21 cellular contexts compared by ENCODE assay signal in genomic region chr11:9693801-9694553, GRCh38. TPM values are rescaled to one million over a fixed set of nuclear protein-coding genes. Genes with fewer than 3 reads are reported as not detected.
DNase-seq lines count a peak whose midpoint lies in the region; FAIRE-seq and TF ChIP-seq lines count a peak whose summit lies in the region.
"Had no signal": no experiment of that assay in that cellular context is flagged by ENCODE, and none has a peak within 500 bp of the region (broad histone marks: within the 10 kb centered on the region; RNA-seq: fewer than 3 reads in every experiment).

No MANE protein-coding gene starts in this region.

- H3K27ac ChIP-seq in OCI-LY3 (ENCODE audit: low read length), result peak overlapping the region; percentile 3; the same call in 1 of the 2 replicates
- peak overlapping the region; percentile 39 for H3K27ac ChIP-seq in subcutaneous abdominal adipose tissue (ENCODE audit: low read depth, low read length)
- H3K27ac ChIP-seq in tibial artery, result no peak overlapping the region
- H3K27ac ChIP-seq: psoas muscle had no signal

- H3K4me1 ChIP-seq in OCI-LY3 (ENCODE audit: low read length) (peaks cover 76% of the 10 kb centered on the region), subcutaneous abdominal adipose tissue (ENCODE audit: control insufficient read depth in 5 of 5, insufficient read depth in 5 of 5, low read length in 5 of 5) (peaks cover 0 to 32% (median 13%) of the 10 kb centered on the region in 5 donors), tibial artery (peaks cover 0 to 47% (median 28%) of the 10 kb centered on the region in 4 donors)

- TF ChIP-seq CTCF in OCI-LY3 (IDR thresholded peaks at IDR 0.05; ENCODE audit: low read depth, low read length) (no peak), epithelial cell of esophagus (IDR thresholded peaks at IDR 0.05; ENCODE audit: insufficient read depth, low read depth, low read length, missing control alignments) (no peak), tibial artery (IDR thresholded peaks at IDR 0.05) (no peak)

- H3K9me3 ChIP-seq in OCI-LY3 (ENCODE audit: insufficient read depth, low read length) (no peaks in the 10 kb centered on the region), subcutaneous abdominal adipose tissue (ENCODE audit: control insufficient read depth in 5 of 5, low read length in 5 of 5) (no peaks in the 10 kb centered on the region), tibial artery (no peaks in the 10 kb centered on the region)
- H3K9me3 ChIP-seq: esophagus muscularis mucosa, MG63, Peyer's patch, psoas muscle had no signal

- H3K27me3 ChIP-seq in OCI-LY3 (ENCODE audit: low read depth, low read length) (no peaks in the 10 kb centered on the region), subcutaneous abdominal adipose tissue (ENCODE audit: control insufficient read depth in 5 of 5, insufficient read depth in 4 of 5, low read length in 5 of 5) (no peaks in the 10 kb centered on the region), tibial artery (no peaks in the 10 kb centered on the region)
- H3K27me3 ChIP-seq: esophagus muscularis mucosa, MG63, Peyer's patch had no signal

- H3K9ac ChIP-seq in OCI-LY3 (ENCODE audit: low read length), result no peak overlapping the region
- H3K9ac ChIP-seq in subcutaneous abdominal adipose tissue (ENCODE audit: low read length in 5 of 5), result no peak overlapping the region

- FAIRE-seq in GM12891 (lab: Jason Lieb, UNC), result peak; percentile 31
- FAIRE-seq in HTR-8/SVneo (lab: Jason Lieb, UNC), result no peak
- FAIRE-seq: H1 had no signal

- no peak for TF ChIP-seq POLR2A in GM12891 (IDR thresholded peaks at IDR 0.05; ENCODE audit: low read depth, low read length)

- H3K36me3 ChIP-seq in OCI-LY3 (replicated peaks; ENCODE audit: low read depth, low read length), result peaks cover 27% of the 10 kb centered on the region
- H3K36me3 ChIP-seq in subcutaneous abdominal adipose tissue (ENCODE audit: control insufficient read depth in 5 of 5, insufficient read depth in 5 of 5, low read length in 5 of 5), result peaks cover 7 to 18% (median 16%) of the 10 kb centered on the region in 5 donors
- H3K36me3 ChIP-seq in tibial artery, result peaks cover 19 to 30% (median 24%) of the 10 kb centered on the region in 3 donors

- H3K79me2 ChIP-seq in OCI-LY3 (ENCODE audit: low read length), result peaks cover 99% of the 10 kb centered on the region

- intact Hi-C loops in tibial artery (cut with DNase I; ENCODE audit: low total_unique reads), result no loop called here

- peaks cover 72% of the 10 kb centered on the region for H4K20me1 ChIP-seq in OCI-LY3 (ENCODE audit: insufficient read depth, low read length)

- DNase-seq in GM12891 (ENCODE audit: insufficient read length, low spot score) (no peak), epithelial cell of esophagus (ENCODE audit: low read depth) (peak; percentile 77), tibial artery (no peak), HTR-8/SVneo (ENCODE audit: insufficient read length, low spot score) (no peak)
- DNase-seq in stimulated activated naive CD4-positive, alpha-beta T cell (lab: John Stamatoyannopoulos, UW), result no peak
- DNase-seq: activated CD4-positive, CD25-positive, alpha-beta regulatory T cell treated with anti-CD3 and anti-CD28 coated beads, Interleukin-2, amount 50 U/mL, for 72 hours; activated CD8-positive, alpha-beta memory T cell treated with anti-CD3 and anti-CD28 coated beads, Interleukin-2, amount 10 ng/mL, durations not matched to agents 7 days and 5 days; amniotic stem cell; caudate nucleus; COR-L47; left colon; MG63; Peyer's patch; psoas muscle; stimulated activated CD4-positive, alpha-beta T cell treated with anti-CD3 and anti-CD28 coated beads, Interleukin-4, amount 100 ng/mL, for 24 hours; substantia nigra had no signal

- no peak overlapping the region for H3K4me3 ChIP-seq in OCI-LY3 (ENCODE audit: low read length)
- H3K4me3 ChIP-seq in epithelial cell of esophagus (ENCODE audit: low read length), result no peak overlapping the region
- H3K4me3 ChIP-seq in subcutaneous abdominal adipose tissue (ENCODE audit: low read depth in 1 of 5, low read length in 5 of 5), result no peak overlapping the region
- H3K4me3 ChIP-seq in tibial artery, result no peak overlapping the region
- H3K4me3 ChIP-seq: esophagus muscularis mucosa, MG63, Peyer's patch, psoas muscle, skin epidermis had no signal

- H2AFZ ChIP-seq in OCI-LY3 (ENCODE audit: low read depth, low read length), result no peak overlapping the region

- H3K4me2 ChIP-seq in OCI-LY3 (ENCODE audit: low read length), result peak overlapping the region; percentile 1; the same call in 1 of the 2 replicates

TF ChIP-seq in GM12891, 5 proteins besides CTCF, POLR2A, EP300 and RAD21:
- TF ChIP-seq TAF1 (IDR thresholded peaks at IDR 0.05; ENCODE audit: low read depth, low read length), result no peak
- TF ChIP-seq POU2F2 (IDR thresholded peaks at IDR 0.05; ENCODE audit: low read depth, low read length), result no peak
- TF ChIP-seq PAX5 (IDR thresholded peaks at IDR 0.05; ENCODE audit: insufficient read depth, low read length, severe bottlenecking), result no peak
- no peak for TF ChIP-seq POLR2AphosphoS5 (IDR thresholded peaks at IDR 0.05; ENCODE audit: low read depth, low read length)
- no peak for TF ChIP-seq SPI1 (IDR thresholded peaks at IDR 0.05; ENCODE audit: low read depth, low read length)

RNA-seq across cellular contexts. Expression of gene SWAP70, which starts 30.1 kb away (rescaled TPM):
- polyA plus RNA-seq in GM12891 (2012; ENCODE audit: low read depth, missing spikeins), result 25.1 TPM

Comparison
In these comparisons a context has a peak if more than half of its experiments do, and no peak if none do; other contexts are left out.
1. H3K27ac ChIP-seq: peak in OCI-LY3 (single experiment) and subcutaneous abdominal adipose tissue (single experiment); none in tibial artery (0 of 2).